In the genomic region with DNA sequence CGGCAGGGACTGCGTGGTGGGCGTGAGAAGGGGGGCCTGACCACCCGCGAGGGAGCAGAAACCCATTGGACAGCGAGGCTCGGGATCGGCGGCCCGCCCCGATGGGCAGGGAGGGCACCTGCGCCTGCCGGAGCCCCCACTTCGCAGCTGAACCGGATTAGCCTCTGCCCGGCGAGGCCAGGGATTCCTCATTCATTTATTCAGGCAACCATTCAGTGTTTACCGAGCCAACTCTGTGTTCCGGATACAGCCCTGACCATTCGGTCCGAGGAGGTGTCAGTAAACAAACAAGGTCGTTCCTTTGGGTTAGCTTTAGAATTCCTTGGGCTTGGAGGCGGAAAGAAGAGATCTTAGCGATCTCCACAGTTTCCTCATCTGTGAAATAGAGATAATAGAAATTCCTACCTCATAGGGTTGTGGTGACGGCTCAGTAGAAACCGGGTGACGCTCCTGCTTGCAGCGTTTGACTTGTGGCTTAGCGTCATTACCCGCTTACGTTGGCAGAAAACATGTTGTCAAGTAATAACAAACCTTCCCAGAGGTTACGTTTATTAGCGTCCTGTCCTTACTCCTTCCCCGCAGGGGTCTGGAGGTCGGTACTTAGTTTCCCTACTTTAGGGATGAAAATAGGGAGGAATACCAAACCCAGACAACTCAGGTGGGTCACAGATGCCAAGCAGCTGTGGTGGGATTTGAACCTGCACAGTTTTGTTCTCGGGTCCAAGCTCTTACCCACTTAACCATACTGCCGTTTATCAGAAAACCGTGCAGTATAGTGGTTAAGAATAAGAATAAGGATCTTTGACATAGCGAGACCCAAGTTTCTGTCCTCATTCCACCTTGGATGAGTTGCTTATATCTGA, we compare ENCODE assay signal across 1 cellular context.
TF ChIP-seq lines count a peak whose summit lies in the region.

No MANE protein-coding gene starts in this region.

TF ChIP-seq in HepG2, 621 proteins besides CTCF, POLR2A, EP300 and RAD21 (continued from another document and continues in another):
- TF ChIP-seq ZNF441 (CRISPR knock-in tag; IDR thresholded peaks at IDR 0.05; ENCODE audit: borderline replicate concordance), result 0 out of 2 replicates have a peak, but pooled peaks have one; percentile 49
- TF ChIP-seq ZKSCAN5 (CRISPR knock-in tag; IDR thresholded peaks at IDR 0.05), result no peak; the same call in 1 of the 2 replicates
- TF ChIP-seq HNF4A (CRISPR knock-in tag; IDR thresholded peaks at IDR 0.05), result peak; percentile 26; the same call in 1 of the 2 replicates
- TF ChIP-seq, protein P1, sequence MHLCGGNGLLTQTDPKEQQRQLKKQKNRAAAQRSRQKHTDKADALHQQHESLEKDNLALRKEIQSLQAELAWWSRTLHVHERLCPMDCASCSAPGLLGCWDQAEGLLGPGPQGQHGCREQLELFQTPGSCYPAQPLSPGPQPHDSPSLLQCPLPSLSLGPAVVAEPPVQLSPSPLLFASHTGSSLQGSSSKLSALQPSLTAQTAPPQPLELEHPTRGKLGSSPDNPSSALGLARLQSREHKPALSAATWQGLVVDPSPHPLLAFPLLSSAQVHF (CRISPR knock-in tag; IDR thresholded peaks at IDR 0.05), result 0 out of 2 replicates have a peak, but pooled peaks have one; percentile 38
- no peak for TF ChIP-seq ELF4 (CRISPR knock-in tag; IDR thresholded peaks at IDR 0.05; ENCODE audit: borderline replicate concordance)
- TF ChIP-seq HMG20A (CRISPR knock-in tag; IDR thresholded peaks at IDR 0.05; ENCODE audit: borderline replicate concordance), result no peak; the same call in 1 of the 2 replicates
- no peak; the same call in 1 of the 2 replicates for TF ChIP-seq ZBTB3 (CRISPR knock-in tag; IDR thresholded peaks at IDR 0.05; ENCODE audit: borderline replicate concordance, low read depth)
- TF ChIP-seq, protein P2, sequence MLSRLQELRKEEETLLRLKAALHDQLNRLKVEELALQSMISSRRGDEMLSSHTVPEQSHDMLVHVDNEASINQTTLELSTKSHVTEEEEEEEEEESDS (CRISPR knock-in tag; IDR thresholded peaks at IDR 0.05; ENCODE audit: borderline replicate concordance), result no peak
- TF ChIP-seq, protein P3, sequence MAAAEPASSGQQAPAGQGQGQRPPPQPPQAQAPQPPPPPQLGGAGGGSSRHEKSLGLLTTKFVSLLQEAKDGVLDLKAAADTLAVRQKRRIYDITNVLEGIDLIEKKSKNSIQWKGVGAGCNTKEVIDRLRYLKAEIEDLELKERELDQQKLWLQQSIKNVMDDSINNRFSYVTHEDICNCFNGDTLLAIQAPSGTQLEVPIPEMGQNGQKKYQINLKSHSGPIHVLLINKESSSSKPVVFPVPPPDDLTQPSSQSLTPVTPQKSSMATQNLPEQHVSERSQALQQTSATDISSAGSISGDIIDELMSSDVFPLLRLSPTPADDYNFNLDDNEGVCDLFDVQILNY (CRISPR knock-in tag; conservative IDR thresholded peaks at IDR 0.05), result 0 out of 2 replicates have a peak, but pooled peaks have one; percentile 5
- no peak for TF ChIP-seq ZNF563 (CRISPR knock-in tag; IDR thresholded peaks at IDR 0.05)
- no peak for TF ChIP-seq TCF7 (IDR thresholded peaks at IDR 0.05; ENCODE audit: low read depth)
- TF ChIP-seq, protein P4, sequence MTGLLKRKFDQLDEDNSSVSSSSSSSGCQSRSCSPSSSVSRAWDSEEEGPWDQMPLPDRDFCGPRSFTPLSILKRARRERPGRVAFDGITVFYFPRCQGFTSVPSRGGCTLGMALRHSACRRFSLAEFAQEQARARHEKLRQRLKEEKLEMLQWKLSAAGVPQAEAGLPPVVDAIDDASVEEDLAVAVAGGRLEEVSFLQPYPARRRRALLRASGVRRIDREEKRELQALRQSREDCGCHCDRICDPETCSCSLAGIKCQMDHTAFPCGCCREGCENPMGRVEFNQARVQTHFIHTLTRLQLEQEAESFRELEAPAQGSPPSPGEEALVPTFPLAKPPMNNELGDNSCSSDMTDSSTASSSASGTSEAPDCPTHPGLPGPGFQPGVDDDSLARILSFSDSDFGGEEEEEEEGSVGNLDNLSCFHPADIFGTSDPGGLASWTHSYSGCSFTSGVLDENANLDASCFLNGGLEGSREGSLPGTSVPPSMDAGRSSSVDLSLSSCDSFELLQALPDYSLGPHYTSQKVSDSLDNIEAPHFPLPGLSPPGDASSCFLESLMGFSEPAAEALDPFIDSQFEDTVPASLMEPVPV (CRISPR knock-in tag; IDR thresholded peaks at IDR 0.05), result no peak
- TF ChIP-seq, protein P5, sequence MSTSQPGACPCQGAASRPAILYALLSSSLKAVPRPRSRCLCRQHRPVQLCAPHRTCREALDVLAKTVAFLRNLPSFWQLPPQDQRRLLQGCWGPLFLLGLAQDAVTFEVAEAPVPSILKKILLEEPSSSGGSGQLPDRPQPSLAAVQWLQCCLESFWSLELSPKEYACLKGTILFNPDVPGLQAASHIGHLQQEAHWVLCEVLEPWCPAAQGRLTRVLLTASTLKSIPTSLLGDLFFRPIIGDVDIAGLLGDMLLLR (CRISPR knock-in tag; IDR thresholded peaks at IDR 0.05), result no peak
- peak; percentile 77; the same call in 1 of the 2 replicates for TF ChIP-seq SIN3A (IDR thresholded peaks at IDR 0.05; ENCODE audit: borderline replicate concordance, low read depth, low read length)
- peak; percentile 84; the same call in 1 of the 2 replicates for TF ChIP-seq NFIC (IDR thresholded peaks at IDR 0.05; ENCODE audit: low read length)
- TF ChIP-seq, protein P6, sequence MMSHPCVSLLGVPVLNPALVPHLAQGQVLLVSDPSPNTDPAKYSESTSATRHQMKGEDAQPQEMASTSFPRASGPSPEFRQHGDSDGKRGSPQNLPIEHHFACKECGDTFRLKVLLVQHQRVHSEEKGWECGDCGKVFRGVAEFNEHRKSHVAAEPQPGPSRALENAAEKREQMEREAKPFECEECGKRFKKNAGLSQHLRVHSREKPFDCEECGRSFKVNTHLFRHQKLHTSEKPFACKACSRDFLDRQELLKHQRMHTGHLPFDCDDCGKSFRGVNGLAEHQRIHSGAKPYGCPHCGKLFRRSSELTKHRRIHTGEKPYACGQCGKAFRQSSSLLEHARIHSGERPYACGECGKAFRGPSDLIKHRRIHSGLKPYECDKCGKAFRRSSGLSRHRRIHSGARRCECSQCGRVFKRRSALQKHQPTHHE (CRISPR knock-in tag; IDR thresholded peaks at IDR 0.05; ENCODE audit: borderline replicate concordance), result no peak
- 0 out of 2 replicates have a peak, but pooled peaks have one; percentile 64 for TF ChIP-seq NRL (CRISPR knock-in tag; IDR thresholded peaks at IDR 0.05; ENCODE audit: borderline replicate concordance)
- TF ChIP-seq, protein P7, sequence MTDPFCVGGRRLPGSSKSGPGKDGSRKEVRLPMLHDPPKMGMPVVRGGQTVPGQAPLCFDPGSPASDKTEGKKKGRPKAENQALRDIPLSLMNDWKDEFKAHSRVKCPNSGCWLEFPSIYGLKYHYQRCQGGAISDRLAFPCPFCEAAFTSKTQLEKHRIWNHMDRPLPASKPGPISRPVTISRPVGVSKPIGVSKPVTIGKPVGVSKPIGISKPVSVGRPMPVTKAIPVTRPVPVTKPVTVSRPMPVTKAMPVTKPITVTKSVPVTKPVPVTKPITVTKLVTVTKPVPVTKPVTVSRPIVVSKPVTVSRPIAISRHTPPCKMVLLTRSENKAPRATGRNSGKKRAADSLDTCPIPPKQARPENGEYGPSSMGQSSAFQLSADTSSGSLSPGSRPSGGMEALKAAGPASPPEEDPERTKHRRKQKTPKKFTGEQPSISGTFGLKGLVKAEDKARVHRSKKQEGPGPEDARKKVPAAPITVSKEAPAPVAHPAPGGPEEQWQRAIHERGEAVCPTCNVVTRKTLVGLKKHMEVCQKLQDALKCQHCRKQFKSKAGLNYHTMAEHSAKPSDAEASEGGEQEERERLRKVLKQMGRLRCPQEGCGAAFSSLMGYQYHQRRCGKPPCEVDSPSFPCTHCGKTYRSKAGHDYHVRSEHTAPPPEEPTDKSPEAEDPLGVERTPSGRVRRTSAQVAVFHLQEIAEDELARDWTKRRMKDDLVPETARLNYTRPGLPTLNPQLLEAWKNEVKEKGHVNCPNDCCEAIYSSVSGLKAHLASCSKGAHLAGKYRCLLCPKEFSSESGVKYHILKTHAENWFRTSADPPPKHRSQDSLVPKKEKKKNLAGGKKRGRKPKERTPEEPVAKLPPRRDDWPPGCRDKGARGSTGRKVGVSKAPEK (CRISPR knock-in tag; IDR thresholded peaks at IDR 0.05; ENCODE audit: borderline replicate concordance), result peak; percentile 18
- TF ChIP-seq GFI1 (CRISPR knock-in tag; IDR thresholded peaks at IDR 0.05; ENCODE audit: borderline replicate concordance), result peak; percentile 66; the same call in 1 of the 2 replicates
- TF ChIP-seq SP1 (IDR thresholded peaks at IDR 0.05), result no peak
- TF ChIP-seq SP1 (CRISPR knock-in tag; IDR thresholded peaks at IDR 0.05), result peak; percentile 74
- TF ChIP-seq ZBTB7A (CRISPR knock-in tag; IDR thresholded peaks at IDR 0.05), result no peak; the same call in 1 of the 2 replicates
- peak; percentile 100 for TF ChIP-seq PAF1 (CRISPR knock-in tag; IDR thresholded peaks at IDR 0.05)
- TF ChIP-seq ZNF205 (CRISPR knock-in tag; IDR thresholded peaks at IDR 0.05), result peak; percentile 71
- TF ChIP-seq, protein P8, sequence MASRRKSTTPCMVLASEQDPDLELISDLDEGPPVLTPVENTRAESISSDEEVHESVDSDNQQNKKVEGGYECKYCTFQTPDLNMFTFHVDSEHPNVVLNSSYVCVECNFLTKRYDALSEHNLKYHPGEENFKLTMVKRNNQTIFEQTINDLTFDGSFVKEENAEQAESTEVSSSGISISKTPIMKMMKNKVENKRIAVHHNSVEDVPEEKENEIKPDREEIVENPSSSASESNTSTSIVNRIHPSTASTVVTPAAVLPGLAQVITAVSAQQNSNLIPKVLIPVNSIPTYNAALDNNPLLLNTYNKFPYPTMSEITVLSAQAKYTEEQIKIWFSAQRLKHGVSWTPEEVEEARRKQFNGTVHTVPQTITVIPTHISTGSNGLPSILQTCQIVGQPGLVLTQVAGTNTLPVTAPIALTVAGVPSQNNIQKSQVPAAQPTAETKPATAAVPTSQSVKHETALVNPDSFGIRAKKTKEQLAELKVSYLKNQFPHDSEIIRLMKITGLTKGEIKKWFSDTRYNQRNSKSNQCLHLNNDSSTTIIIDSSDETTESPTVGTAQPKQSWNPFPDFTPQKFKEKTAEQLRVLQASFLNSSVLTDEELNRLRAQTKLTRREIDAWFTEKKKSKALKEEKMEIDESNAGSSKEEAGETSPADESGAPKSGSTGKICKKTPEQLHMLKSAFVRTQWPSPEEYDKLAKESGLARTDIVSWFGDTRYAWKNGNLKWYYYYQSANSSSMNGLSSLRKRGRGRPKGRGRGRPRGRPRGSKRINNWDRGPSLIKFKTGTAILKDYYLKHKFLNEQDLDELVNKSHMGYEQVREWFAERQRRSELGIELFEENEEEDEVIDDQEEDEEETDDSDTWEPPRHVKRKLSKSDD (CRISPR knock-in tag; IDR thresholded peaks at IDR 0.05; ENCODE audit: low read depth), result no peak; the same call in 1 of the 2 replicates
- TF ChIP-seq ZNF17 (CRISPR knock-in tag; IDR thresholded peaks at IDR 0.05), result 0 out of 2 replicates have a peak, but pooled peaks have one; percentile 21
- no peak for TF ChIP-seq NONO (IDR thresholded peaks at IDR 0.05)
- no peak for TF ChIP-seq NONO (CRISPR knock-in tag; conservative IDR thresholded peaks at IDR 0.05)
- TF ChIP-seq, protein P9, sequence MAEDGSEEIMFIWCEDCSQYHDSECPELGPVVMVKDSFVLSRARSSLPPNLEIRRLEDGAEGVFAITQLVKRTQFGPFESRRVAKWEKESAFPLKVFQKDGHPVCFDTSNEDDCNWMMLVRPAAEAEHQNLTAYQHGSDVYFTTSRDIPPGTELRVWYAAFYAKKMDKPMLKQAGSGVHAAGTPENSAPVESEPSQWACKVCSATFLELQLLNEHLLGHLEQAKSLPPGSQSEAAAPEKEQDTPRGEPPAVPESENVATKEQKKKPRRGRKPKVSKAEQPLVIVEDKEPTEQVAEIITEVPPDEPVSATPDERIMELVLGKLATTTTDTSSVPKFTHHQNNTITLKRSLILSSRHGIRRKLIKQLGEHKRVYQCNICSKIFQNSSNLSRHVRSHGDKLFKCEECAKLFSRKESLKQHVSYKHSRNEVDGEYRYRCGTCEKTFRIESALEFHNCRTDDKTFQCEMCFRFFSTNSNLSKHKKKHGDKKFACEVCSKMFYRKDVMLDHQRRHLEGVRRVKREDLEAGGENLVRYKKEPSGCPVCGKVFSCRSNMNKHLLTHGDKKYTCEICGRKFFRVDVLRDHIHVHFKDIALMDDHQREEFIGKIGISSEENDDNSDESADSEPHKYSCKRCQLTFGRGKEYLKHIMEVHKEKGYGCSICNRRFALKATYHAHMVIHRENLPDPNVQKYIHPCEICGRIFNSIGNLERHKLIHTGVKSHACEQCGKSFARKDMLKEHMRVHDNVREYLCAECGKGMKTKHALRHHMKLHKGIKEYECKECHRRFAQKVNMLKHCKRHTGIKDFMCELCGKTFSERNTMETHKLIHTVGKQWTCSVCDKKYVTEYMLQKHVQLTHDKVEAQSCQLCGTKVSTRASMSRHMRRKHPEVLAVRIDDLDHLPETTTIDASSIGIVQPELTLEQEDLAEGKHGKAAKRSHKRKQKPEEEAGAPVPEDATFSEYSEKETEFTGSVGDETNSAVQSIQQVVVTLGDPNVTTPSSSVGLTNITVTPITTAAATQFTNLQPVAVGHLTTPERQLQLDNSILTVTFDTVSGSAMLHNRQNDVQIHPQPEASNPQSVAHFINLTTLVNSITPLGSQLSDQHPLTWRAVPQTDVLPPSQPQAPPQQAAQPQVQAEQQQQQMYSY (CRISPR knock-in tag; IDR thresholded peaks at IDR 0.05), result peak; percentile 60; the same call in 1 of the 2 replicates
- TF ChIP-seq, protein P10, sequence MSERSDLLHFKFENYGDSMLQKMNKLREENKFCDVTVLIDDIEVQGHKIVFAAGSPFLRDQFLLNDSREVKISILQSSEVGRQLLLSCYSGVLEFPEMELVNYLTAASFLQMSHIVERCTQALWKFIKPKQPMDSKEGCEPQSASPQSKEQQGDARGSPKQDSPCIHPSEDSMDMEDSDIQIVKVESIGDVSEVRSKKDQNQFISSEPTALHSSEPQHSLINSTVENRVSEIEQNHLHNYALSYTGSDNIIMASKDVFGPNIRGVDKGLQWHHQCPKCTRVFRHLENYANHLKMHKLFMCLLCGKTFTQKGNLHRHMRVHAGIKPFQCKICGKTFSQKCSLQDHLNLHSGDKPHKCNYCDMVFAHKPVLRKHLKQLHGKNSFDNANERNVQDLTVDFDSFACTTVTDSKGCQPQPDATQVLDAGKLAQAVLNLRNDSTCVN (CRISPR knock-in tag; IDR thresholded peaks at IDR 0.05; ENCODE audit: borderline replicate concordance), result no peak
- TF ChIP-seq CEBPB (IDR thresholded peaks at IDR 0.05; ENCODE audit: borderline replicate concordance, low read depth, low read length), result no peak
- TF ChIP-seq HES4 (CRISPR knock-in tag; IDR thresholded peaks at IDR 0.05; ENCODE audit: borderline replicate concordance), result 0 out of 2 replicates have a peak, but pooled peaks have one; percentile 8
- TF ChIP-seq, protein P11, sequence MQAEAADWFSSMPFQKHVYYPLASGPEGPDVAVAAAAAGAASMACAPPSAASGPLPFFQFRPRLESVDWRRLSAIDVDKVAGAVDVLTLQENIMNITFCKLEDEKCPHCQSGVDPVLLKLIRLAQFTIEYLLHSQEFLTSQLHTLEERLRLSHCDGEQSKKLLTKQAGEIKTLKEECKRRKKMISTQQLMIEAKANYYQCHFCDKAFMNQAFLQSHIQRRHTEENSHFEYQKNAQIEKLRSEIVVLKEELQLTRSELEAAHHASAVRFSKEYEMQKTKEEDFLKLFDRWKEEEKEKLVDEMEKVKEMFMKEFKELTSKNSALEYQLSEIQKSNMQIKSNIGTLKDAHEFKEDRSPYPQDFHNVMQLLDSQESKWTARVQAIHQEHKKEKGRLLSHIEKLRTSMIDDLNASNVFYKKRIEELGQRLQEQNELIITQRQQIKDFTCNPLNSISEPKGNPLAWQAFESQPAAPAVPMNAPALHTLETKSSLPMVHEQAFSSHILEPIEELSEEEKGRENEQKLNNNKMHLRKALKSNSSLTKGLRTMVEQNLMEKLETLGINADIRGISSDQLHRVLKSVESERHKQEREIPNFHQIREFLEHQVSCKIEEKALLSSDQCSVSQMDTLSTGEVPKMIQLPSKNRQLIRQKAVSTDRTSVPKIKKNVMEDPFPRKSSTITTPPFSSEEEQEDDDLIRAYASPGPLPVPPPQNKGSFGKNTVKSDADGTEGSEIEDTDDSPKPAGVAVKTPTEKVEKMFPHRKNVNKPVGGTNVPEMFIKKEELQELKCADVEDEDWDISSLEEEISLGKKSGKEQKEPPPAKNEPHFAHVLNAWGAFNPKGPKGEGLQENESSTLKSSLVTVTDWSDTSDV (CRISPR knock-in tag; IDR thresholded peaks at IDR 0.05), result 0 out of 2 replicates have a peak, but pooled peaks have one; percentile 17
